In genomic region chr13:32901994-32902780, GRCh38 we compare ENCODE assay signal across 2 cellular contexts.
TF ChIP-seq lines count a peak whose summit lies in the region.

No MANE protein-coding gene starts in this region.

TF ChIP-seq in IMR-90, 13 proteins besides CTCF, POLR2A, EP300 and RAD21:
- TF ChIP-seq CEBPB (IDR thresholded peaks at IDR 0.05; ENCODE audit: low read depth, low read length) (no peak), NFE2L2 (IDR thresholded peaks at IDR 0.05; ENCODE audit: low read depth, low read length) (no peak), BHLHE40 (IDR thresholded peaks at IDR 0.05; ENCODE audit: low read depth, low read length) (no peak), RCOR1 (IDR thresholded peaks at IDR 0.05; ENCODE audit: insufficient replicate concordance, low read length) (no peak), SMC3 (IDR thresholded peaks at IDR 0.05; ENCODE audit: low read depth, low read length) (no peak), MAZ (IDR thresholded peaks at IDR 0.05; ENCODE audit: borderline replicate concordance, low read depth, low read length) (no peak), ELK1 (IDR thresholded peaks at IDR 0.05; ENCODE audit: borderline replicate concordance, low read depth, low read length) (no peak)
- TF ChIP-seq, protein P1, sequence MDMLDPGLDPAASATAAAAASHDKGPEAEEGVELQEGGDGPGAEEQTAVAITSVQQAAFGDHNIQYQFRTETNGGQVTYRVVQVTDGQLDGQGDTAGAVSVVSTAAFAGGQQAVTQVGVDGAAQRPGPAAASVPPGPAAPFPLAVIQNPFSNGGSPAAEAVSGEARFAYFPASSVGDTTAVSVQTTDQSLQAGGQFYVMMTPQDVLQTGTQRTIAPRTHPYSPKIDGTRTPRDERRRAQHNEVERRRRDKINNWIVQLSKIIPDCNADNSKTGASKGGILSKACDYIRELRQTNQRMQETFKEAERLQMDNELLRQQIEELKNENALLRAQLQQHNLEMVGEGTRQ (IDR thresholded peaks at IDR 0.05; ENCODE audit: low read depth, low read length) = no peak

TF ChIP-seq in H1, 55 proteins besides CTCF, POLR2A, EP300 and RAD21:
- TF ChIP-seq SIX5 (IDR thresholded peaks at IDR 0.05; ENCODE audit: low read depth, low read length) = no peak
- TF ChIP-seq CHD1 (IDR thresholded peaks at IDR 0.05; ENCODE audit: low read depth, low read length) = no peak
- TF ChIP-seq ZNF274 (IDR thresholded peaks at IDR 0.05; ENCODE audit: borderline replicate concordance, extremely low read depth, low read length) = no peak
- TF ChIP-seq RFX5 (IDR thresholded peaks at IDR 0.05; ENCODE audit: borderline replicate concordance, low read depth, low read length) = no peak
